8 cellular contexts compared by ENCODE assay signal in the genomic region with DNA sequence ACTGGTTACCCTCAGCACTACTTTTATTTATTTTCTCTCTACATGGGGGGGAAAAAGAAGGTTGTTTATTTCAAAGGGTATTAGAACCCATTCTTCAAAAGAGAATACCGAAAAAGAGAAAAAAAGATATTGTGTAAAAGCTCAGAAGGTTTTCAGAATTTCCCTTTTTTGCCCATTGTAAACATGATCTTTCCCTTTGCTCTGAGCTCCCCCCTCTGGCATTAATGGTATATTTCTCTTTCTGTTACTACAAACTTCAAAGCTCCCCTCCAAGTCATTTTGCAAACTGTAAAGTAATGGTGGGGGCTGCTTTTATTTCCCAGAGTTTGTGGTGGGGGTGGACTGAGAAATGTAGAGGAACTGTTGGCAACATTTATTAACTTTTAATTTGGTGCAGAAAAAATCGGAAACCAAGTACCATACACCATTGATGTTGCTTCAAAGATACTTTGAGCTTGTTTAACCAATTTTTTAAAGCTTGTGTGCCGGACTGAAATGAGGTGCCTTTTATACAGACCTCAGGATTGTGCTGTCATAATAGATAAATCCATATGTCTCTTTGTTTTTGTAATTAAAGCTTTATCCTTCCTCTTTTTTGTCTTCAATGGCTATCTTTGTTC.
DNase-seq lines count a peak whose midpoint lies in the region; ATAC-seq and TF ChIP-seq lines count a peak whose summit lies in the region.

No MANE protein-coding gene starts in this region.

- no peak for ATAC-seq in HG02938 (IDR thresholded peaks at IDR 0.05; ENCODE audit: unreplicated experiment)

- no peaks in the 10 kb centered on the region for H3K36me3 ChIP-seq in Karpas-422 (ENCODE audit: insufficient read depth, low read length)

- no peak overlapping the region for H3K4me3 ChIP-seq in Karpas-422 (ENCODE audit: low read length)
- no peak overlapping the region for H3K4me3 ChIP-seq in WI38 (ENCODE audit: low read depth, low read length)

- TF ChIP-seq CTCF in WI38 (IDR thresholded peaks at IDR 0.05; ENCODE audit: low read depth, low read length), result peak; percentile 38; the same call in 1 of the 2 replicates

- H3K4me2 ChIP-seq in Karpas-422 (ENCODE audit: low read depth, low read length, poor library complexity, severe bottlenecking), result no peak overlapping the region

- no peaks in the 10 kb centered on the region for H3K4me1 ChIP-seq in Karpas-422 (ENCODE audit: low read length)

- H3K79me2 ChIP-seq in Karpas-422 (ENCODE audit: low read length), result no peaks in the 10 kb centered on the region

- no peaks in the 10 kb centered on the region for H3K27me3 ChIP-seq in Karpas-422 (ENCODE audit: low read length)

- H3K9ac ChIP-seq in Karpas-422 (ENCODE audit: low read length), result no peak overlapping the region

- peaks cover 45% of the 10 kb centered on the region for H4K20me1 ChIP-seq in Karpas-422 (ENCODE audit: insufficient read depth, low read depth, low read length)

- H2AFZ ChIP-seq in Karpas-422 (ENCODE audit: low read length), result no peak overlapping the region

- peak; percentile 45 for DNase-seq in EL
- DNase-seq in Karpas-422, result peak; percentile 67
- peak; percentile 8 for DNase-seq in kidney tubule cell (ENCODE audit: low spot score)
- no peak for DNase-seq in GDM1 (lab: John Stamatoyannopoulos, UW)
- DNase-seq in cortex of kidney (lab: John Stamatoyannopoulos, UW), result no peak
- DNase-seq in SHP77 (lab: John Stamatoyannopoulos, UW), result no peak

- no peaks in the 10 kb centered on the region for H3K9me2 ChIP-seq in Karpas-422 (replicated peaks; ENCODE audit: insufficient read depth, low read length)

- H3K27ac ChIP-seq in Karpas-422 (ENCODE audit: low read length), result no peak overlapping the region

- no peaks in the 10 kb centered on the region for H3K9me3 ChIP-seq in Karpas-422 (ENCODE audit: low read length)

Comparison
In these comparisons a context has a peak if more than half of its experiments do, and no peak if none do; other contexts are left out.
1. DNase-seq: peak in EL (single experiment), Karpas-422 (single experiment) and kidney tubule cell (single experiment); none in GDM1 (single experiment), cortex of kidney (single experiment) and SHP77 (0 of 2).